In the genomic region with DNA sequence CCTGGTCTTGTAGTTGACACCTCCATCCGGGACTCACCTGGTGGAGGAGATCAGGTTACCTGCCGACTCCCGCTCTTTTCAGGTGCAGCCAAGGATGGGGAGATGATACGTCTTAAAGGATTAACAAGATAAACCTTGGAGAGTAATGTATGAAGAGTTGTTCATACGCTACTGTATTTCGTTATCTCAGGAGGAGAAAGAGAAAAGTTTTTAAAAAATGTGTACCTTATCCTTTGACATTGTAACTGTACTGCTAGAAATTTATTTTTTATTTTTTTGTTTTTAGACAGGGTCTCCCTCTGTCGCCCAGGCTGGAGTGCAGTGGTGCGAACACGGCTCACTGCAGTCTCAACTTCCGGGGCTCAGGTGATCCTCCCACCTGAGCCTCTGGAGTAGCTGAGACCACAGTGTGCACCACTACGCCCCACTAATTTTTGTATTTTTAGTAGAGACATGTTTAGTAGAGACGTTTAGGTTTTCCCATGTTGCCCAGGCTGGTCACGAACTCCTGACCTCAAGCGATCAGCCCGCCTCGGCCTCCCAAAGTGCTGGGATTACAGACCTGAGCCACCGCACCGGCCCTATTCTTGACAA, we compare ENCODE assay signal across 8 cellular contexts. TPM values are rescaled to one million over a fixed set of nuclear protein-coding genes. Genes with fewer than 3 reads are reported as not detected.
DNase-seq lines count a peak whose midpoint lies in the region; ATAC-seq and TF ChIP-seq lines count a peak whose summit lies in the region.

No MANE protein-coding gene starts in this region.

- H3K27ac ChIP-seq in BLaER1 (no peak overlapping the region), HUES6 (ENCODE audit: low read depth, low read length) (no peak overlapping the region), brain microvascular endothelial cell (peak overlapping the region; percentile 93)

- H3K9ac ChIP-seq in BLaER1 (peak overlapping the region; percentile 72), HUES6 (ENCODE audit: low read length) (peak overlapping the region; percentile 77)

- no peak for TF ChIP-seq CTCF in brain microvascular endothelial cell (IDR thresholded peaks at IDR 0.05; ENCODE audit: low read depth, low read length, missing control alignments)
- no peak for TF ChIP-seq CTCF in mucosa of descending colon (IDR thresholded peaks at IDR 0.05)

- peak; percentile 31 for ATAC-seq in mucosa of descending colon

- H4K20me1 ChIP-seq in BLaER1, result peaks cover 36% of the 10 kb centered on the region

- in situ Hi-C loops in brain microvascular endothelial cell (cut with HindIII; ENCODE audit: low pct_ligation_motif_present, low sequenced_read_pairs) (no loop called here), ACHN (cut with HindIII; ENCODE audit: low pct_ligation_motif_present, low pct_unique_long_range_greater_than_20kb, low sequenced_read_pairs) (no loop called here)

- H3K9me3 ChIP-seq in BLaER1 (no peaks in the 10 kb centered on the region), HUES6 (ENCODE audit: control insufficient read depth, insufficient read depth, low read depth, low read length) (no peaks in the 10 kb centered on the region), mucosa of descending colon (no peaks in the 10 kb centered on the region)

- H3K4me2 ChIP-seq in BLaER1, result peak overlapping the region; percentile 95

- H3K36me3 ChIP-seq in BLaER1 (0 out of 2 replicates have a peak, but pooled peaks cover 3% of the 10 kb centered on the region), HUES6 (ENCODE audit: control insufficient read depth, insufficient read depth, low read length) (no peaks in the 10 kb centered on the region), brain microvascular endothelial cell (replicated peaks) (peaks cover 7% of the 10 kb centered on the region), mucosa of descending colon (ENCODE audit: low read depth) (no peaks in the 10 kb centered on the region)

- H3K4me1 ChIP-seq in BLaER1 (peaks cover 19% of the 10 kb centered on the region), HUES6 (ENCODE audit: control insufficient read depth, insufficient read depth, low read length) (0 out of 2 replicates have a peak, but pooled peaks cover 10% of the 10 kb centered on the region), mucosa of descending colon (ENCODE audit: low read depth) (peaks cover 12% of the 10 kb centered on the region)

- DNase-seq in brain microvascular endothelial cell, result no peak
- no peak for DNase-seq in mucosa of descending colon
- no peak for DNase-seq in AG08396 (ENCODE audit: low spot score)
- no peak for DNase-seq in OCI-M1 (lab: John Stamatoyannopoulos, UW)
- no peak for DNase-seq in cerebellum (ENCODE audit: low spot score)
- DNase-seq in ACHN, result no peak

- H3K4me3 ChIP-seq in BLaER1 (peak overlapping the region; percentile 82), HUES6 (ENCODE audit: low read depth, low read length) (peak overlapping the region; percentile 64), brain microvascular endothelial cell (ENCODE audit: low read depth, low read length) (peak overlapping the region; percentile 78), mucosa of descending colon (peak overlapping the region; percentile 3)

- H3K27me3 ChIP-seq in BLaER1 (no peaks in the 10 kb centered on the region), HUES6 (ENCODE audit: control insufficient read depth, insufficient read depth, low read length) (no peaks in the 10 kb centered on the region), brain microvascular endothelial cell (replicated peaks) (no peaks in the 10 kb centered on the region)

- intact Hi-C loops in mucosa of descending colon (cut with DNase I, micrococcal nuclease), result no loop called here

RNA-seq across cellular contexts. Expression of a gene that starts 0.8 kb away (rescaled TPM):
- total RNA-seq in mucosa of descending colon (10 to 100 TPM; 14.9 to 25.4 (median 15.2) TPM), cerebellum (53.1 TPM)

Comparison
In these comparisons a context has a peak if more than half of its experiments do, and no peak if none do; other contexts are left out.
1. H3K4me3 ChIP-seq: peak in every context shown above with its lines; median percentile 82 in BLaER1; 78 in brain microvascular endothelial cell; 64 in HUES6; 3 in mucosa of descending colon.